Comparison of ENCODE assay signal across 8 cellular contexts in the genomic region with DNA sequence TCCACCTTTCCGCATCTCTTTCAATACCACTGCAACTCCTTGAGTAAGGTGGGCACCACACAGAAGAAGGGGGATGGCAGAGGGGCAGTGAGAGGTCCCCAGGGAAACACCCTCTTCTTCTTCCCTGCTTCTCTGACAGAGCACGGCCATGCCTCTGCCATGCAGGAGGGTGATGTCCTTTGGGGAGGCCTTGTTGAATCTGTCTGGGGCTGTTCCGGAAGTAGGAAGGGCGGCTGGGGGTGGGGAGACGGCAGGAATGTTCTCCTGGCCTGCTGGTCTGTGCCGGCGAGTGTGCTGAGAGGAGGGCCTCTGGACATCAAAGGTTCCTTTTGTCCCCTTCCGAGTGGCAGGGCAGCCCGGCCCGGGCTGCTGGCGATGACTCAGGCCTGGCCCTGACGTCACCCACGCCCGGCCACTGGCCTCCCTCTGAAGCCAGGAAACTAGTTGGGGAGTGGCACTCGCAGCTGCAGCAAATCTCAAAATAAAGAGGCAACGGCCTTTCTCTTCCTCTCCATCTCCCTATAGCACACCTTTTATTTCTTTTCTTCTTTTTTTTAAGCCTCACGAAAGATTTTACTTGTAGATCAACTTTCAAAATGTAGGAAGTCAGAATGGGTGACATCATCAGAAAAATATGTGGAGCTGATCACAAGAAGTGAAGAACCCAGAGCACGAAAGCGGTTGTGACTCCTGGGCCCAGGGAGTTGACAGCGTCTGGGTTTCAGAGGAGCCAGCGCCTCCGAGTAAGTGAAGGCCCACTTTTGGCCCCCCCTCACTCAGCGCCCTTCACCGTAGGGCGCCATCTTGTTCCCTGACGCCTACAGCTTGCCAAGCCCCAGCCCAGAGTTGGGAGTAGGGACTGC. TPM values are rescaled to one million over a fixed set of nuclear protein-coding genes. Genes with fewer than 3 reads are reported as not detected.
A peak's percentile ranks its signal among the peaks of the same experiment; 100 is the strongest.
DNase-seq lines count a peak whose midpoint lies in the region; ATAC-seq, FAIRE-seq and TF ChIP-seq lines count a peak whose summit lies in the region.

A gene with protein sequence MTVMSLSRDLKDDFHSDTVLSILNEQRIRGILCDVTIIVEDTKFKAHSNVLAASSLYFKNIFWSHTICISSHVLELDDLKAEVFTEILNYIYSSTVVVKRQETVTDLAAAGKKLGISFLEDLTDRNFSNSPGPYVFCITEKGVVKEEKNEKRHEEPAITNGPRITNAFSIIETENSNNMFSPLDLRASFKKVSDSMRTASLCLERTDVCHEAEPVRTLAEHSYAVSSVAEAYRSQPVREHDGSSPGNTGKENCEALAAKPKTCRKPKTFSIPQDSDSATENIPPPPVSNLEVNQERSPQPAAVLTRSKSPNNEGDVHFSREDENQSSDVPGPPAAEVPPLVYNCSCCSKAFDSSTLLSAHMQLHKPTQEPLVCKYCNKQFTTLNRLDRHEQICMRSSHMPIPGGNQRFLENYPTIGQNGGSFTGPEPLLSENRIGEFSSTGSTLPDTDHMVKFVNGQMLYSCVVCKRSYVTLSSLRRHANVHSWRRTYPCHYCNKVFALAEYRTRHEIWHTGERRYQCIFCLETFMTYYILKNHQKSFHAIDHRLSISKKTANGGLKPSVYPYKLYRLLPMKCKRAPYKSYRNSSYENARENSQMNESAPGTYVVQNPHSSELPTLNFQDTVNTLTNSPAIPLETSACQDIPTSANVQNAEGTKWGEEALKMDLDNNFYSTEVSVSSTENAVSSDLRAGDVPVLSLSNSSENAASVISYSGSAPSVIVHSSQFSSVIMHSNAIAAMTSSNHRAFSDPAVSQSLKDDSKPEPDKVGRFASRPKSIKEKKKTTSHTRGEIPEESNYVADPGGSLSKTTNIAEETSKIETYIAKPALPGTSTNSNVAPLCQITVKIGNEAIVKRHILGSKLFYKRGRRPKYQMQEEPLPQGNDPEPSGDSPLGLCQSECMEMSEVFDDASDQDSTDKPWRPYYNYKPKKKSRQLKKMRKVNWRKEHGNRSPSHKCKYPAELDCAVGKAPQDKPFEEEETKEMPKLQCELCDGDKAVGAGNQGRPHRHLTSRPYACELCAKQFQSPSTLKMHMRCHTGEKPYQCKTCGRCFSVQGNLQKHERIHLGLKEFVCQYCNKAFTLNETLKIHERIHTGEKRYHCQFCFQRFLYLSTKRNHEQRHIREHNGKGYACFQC (N-terminal part only) (plus strand): TSS at position 443 of the 863 bp plus-strand sequence. CDS start 73,885 bp downstream, outside the sequence.

- TF ChIP-seq CTCF in A549 (IDR thresholded peaks at IDR 0.05) (no peak), GM20000 (IDR thresholded peaks at IDR 0.05; ENCODE audit: extremely low read depth, missing control alignments) (no peak), epithelial cell of proximal tubule (conservative IDR thresholded peaks at IDR 0.05; ENCODE audit: low read depth, low read length) (no peak), tibial artery (IDR thresholded peaks at IDR 0.05) (no peak)

- H3K4me1 ChIP-seq in A549 (peaks cover 78% of the 10 kb centered on the region), mesodermal cell (ENCODE audit: control insufficient read depth, insufficient read depth, low read length, poor library complexity, severe bottlenecking) (peaks cover 39% of the 10 kb centered on the region), tibial artery (peaks cover 4 to 71% (median 54%) of the 10 kb centered on the region in 4 donors)

- CTCF ChIA-PET in A549 (lab: Yijun Ruan, JAX) = interaction anchor here (1.7 to 2.6 kb wide), 2 partner anchors 57 to 73 kb away, joined by 7 to 11 read pairs; no protein-coding TSS in a partner anchor

- peak; percentile 95 to 99; a peak in 4 of 5 replicates for TF ChIP-seq EP300 in A549 (IDR thresholded peaks at IDR 0.05)

- TF ChIP-seq RAD21 in A549 (conservative IDR thresholded peaks at IDR 0.05 in 1 of 2, IDR thresholded peaks at IDR 0.05 in 1 of 2) = peak in 1 of 2 experiments; percentile 12; a peak in 2 of 5 replicates

- POLR2A ChIA-PET in A549 (lab: Yijun Ruan, JAX) = interaction anchor here (0.8 to 3.2 kb wide), 5 partner anchors 37 to 119 kb away, joined by 3 to 16 read pairs (median 4); a partner anchor contains a TSS

- no peak for FAIRE-seq in A549 (lab: Jason Lieb, UNC)

- ATAC-seq in A549 (peak; percentile 88 to 89), GM21526 (IDR thresholded peaks at IDR 0.05; ENCODE audit: low FRiP score, unreplicated experiment) (no peak), GM18502 (IDR thresholded peaks at IDR 0.05; ENCODE audit: poor library complexity, unreplicated experiment) (no peak)

- H3K4me3 ChIP-seq in A549 (peak within 1 kb of the TSS; percentile 41), epithelial cell of proximal tubule (ENCODE audit: low read depth, low read length) (peak within 1 kb of the TSS; percentile 19), mesodermal cell (ENCODE audit: extremely low read depth, insufficient read depth, low read length, poor library complexity, severe bottlenecking) (peak within 1 kb of the TSS; percentile 29), tibial artery (peak within 1 kb of the TSS; percentile 44 to 55)

- 8% methylated on average over 26 of the region's 26 CpGs for WGBS in A549 (ENCODE audit: missing lambda C conversion rate)
- 4 to 11% methylated on average over 11 to 19 of the region's 26 CpGs for WGBS in mesodermal cell (ENCODE audit: insufficient coverage in 2 of 2), 2 experiments

- peak; percentile 34; the same call in 1 of the 2 replicates for TF ChIP-seq POLR2A in A549 (IDR thresholded peaks at IDR 0.05; ENCODE audit: low read length)

- peak within 1 kb of the TSS; percentile 92 for H3K4me2 ChIP-seq in A549

- peak; percentile 95 to 98 for DNase-seq in A549 (ENCODE audit: low read depth in 1 of 2, low spot score in 1 of 2)
- peak; percentile 21 for DNase-seq in GM20000 (ENCODE audit: low spot score)
- DNase-seq in SW 1271 (lab: John Stamatoyannopoulos, UW) = peak; percentile 89 to 94
- DNase-seq in epithelial cell of proximal tubule (ENCODE audit: low read depth) = peak; percentile 69
- peak; percentile 88 to 98 for DNase-seq in tibial artery

- H3K27me3 ChIP-seq in tibial artery = no peaks in the 10 kb centered on the region

- H3K27ac ChIP-seq in A549 = peak within 1 kb of the TSS; percentile 99 to 100
- peak within 1 kb of the TSS; percentile 100 for H3K27ac ChIP-seq in mesodermal cell (ENCODE audit: low read depth, low read length, severe bottlenecking)
- H3K27ac ChIP-seq in tibial artery = peak within 1 kb of the TSS; percentile 85 to 96

- H3K36me3 ChIP-seq in mesodermal cell (ENCODE audit: control insufficient read depth, insufficient read depth, low read length) (peaks cover 26% of the 10 kb centered on the region), tibial artery (no peaks in the 10 kb centered on the region)

- intact Hi-C loops in tibial artery (cut with DNase I; ENCODE audit: low total_unique reads) = no loop called here

- H3K9me3 ChIP-seq in A549 = peaks cover 12% of the 10 kb centered on the region; the same call in 2 of the 3 replicates
- H3K9me3 ChIP-seq in mesodermal cell (ENCODE audit: control insufficient read depth, low read length) = peaks cover under 1% of the 10 kb centered on the region
- no peaks in the 10 kb centered on the region for H3K9me3 ChIP-seq in tibial artery

TF ChIP-seq in A549, 52 proteins besides CTCF, POLR2A, EP300 and RAD21 (continues in another document):
- TF ChIP-seq JUN (IDR thresholded peaks at IDR 0.05) (peak; percentile 91 to 99), ZC3H11A (IDR thresholded peaks at IDR 0.05) (no peak), ZNF302 (CRISPR knock-in tag; IDR thresholded peaks at IDR 0.05) (peak; percentile 90), HOXB13 (CRISPR knock-in tag; IDR thresholded peaks at IDR 0.05; ENCODE audit: low read depth) (peak; percentile 98), ZFP36 (IDR thresholded peaks at IDR 0.05; ENCODE audit: borderline replicate concordance, partially characterized antibody) (no peak), SMC3 (IDR thresholded peaks at IDR 0.05) (peak; percentile 36; the same call in 1 of the 3 replicates), EHF (CRISPR knock-in tag; IDR thresholded peaks at IDR 0.05) (peak; percentile 89), CHD2 (IDR thresholded peaks at IDR 0.05; ENCODE audit: low read length, partially characterized antibody) (peak; percentile 46), JUNB (IDR thresholded peaks at IDR 0.05) (peak; percentile 94), BHLHE40 (IDR thresholded peaks at IDR 0.05; ENCODE audit: low read depth, low read length) (peak; percentile 77), CBX2 (IDR thresholded peaks at IDR 0.05; ENCODE audit: borderline replicate concordance, low read depth) (no peak), FOSL2 (IDR thresholded peaks at IDR 0.05) (peak; percentile 87), FOSL2 (CRISPR knock-in tag; IDR thresholded peaks at IDR 0.05) (peak; percentile 98), TP53 (CRISPR knock-in tag; IDR thresholded peaks at IDR 0.05) (peak; percentile 66; the same call in 1 of the 2 replicates)
- TF ChIP-seq, protein P1, sequence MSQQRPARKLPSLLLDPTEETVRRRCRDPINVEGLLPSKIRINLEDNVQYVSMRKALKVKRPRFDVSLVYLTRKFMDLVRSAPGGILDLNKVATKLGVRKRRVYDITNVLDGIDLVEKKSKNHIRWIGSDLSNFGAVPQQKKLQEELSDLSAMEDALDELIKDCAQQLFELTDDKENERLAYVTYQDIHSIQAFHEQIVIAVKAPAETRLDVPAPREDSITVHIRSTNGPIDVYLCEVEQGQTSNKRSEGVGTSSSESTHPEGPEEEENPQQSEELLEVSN (IDR thresholded peaks at IDR 0.05; ENCODE audit: borderline replicate concordance, low read depth) = peak; percentile 89
- TF ChIP-seq, protein P2, sequence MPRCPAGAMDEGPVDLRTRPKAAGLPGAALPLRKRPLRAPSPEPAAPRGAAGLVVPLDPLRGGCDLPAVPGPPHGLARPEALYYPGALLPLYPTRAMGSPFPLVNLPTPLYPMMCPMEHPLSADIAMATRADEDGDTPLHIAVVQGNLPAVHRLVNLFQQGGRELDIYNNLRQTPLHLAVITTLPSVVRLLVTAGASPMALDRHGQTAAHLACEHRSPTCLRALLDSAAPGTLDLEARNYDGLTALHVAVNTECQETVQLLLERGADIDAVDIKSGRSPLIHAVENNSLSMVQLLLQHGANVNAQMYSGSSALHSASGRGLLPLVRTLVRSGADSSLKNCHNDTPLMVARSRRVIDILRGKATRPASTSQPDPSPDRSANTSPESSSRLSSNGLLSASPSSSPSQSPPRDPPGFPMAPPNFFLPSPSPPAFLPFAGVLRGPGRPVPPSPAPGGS (IDR thresholded peaks at IDR 0.05) = peak; percentile 73; the same call in 2 of the 3 replicates

RNA-seq across cellular contexts. Expression of the gene that starts here (rescaled TPM):
- polyA plus RNA-seq in A549 (2011; rRNA removed) (110 and 141 TPM in 2 replicates), A549 (2017; fragmentation: RNase III; extraction: RNeasy Plus Mini Kit Qiagen cat#74134 plus additional on column Dnase treatment) (70.5 to 80.7 TPM (median 72.0 TPM) in 3 replicates)
- 17.2 and 20.9 TPM in 2 replicates for polyA plus RNA-seq in A549 (2012; cell fraction: cytosol; rRNA removed)
- polyA plus RNA-seq in A549 (2012; cell fraction: nucleus; rRNA removed) = 16.5 and 23.0 TPM in 2 replicates
- 205 and 220 TPM in 2 replicates for polyA minus RNA-seq in A549 (2011; rRNA and poly(A)+ RNA removed)
- 41.7 and 51.5 TPM in 2 replicates for total RNA-seq in epithelial cell of proximal tubule
- polyA plus RNA-seq in mesodermal cell (2013, experiment 1 of 2) = 37.0 TPM
- 34.1 TPM for polyA plus RNA-seq in mesodermal cell (2013, experiment 2 of 2)

Comparison
In these comparisons a context has a peak if more than half of its experiments do, and no peak if none do; other contexts are left out.
1. ATAC-seq: peak in A549 (2 of 2); none in GM21526 (single experiment) and GM18502 (single experiment).
2. DNase-seq: peak in every context shown above with its lines; median percentile 96 in A549; 93 in tibial artery; 92 in SW 1271; 69 in epithelial cell of proximal tubule; 21 in GM20000.
3. Peak in every context shown above with its lines, with median percentiles within 50 percentile points of each other: H3K27ac ChIP-seq and H3K4me3 ChIP-seq.